29 cellular contexts compared by ENCODE assay signal in genomic region chr10:67834375-67834774, GRCh38.
"Had no signal": no experiment of that assay in that cellular context is flagged by ENCODE, and none has a peak within 500 bp of the region (broad histone marks: within the 10 kb centered on the region; RNA-seq: fewer than 3 reads in every experiment).

No MANE protein-coding gene starts in this region.

- H3K4me1 ChIP-seq: body of pancreas, esophagus squamous epithelium had no signal

- DNase-seq: activated CD4-positive, alpha-beta memory T cell treated with anti-CD3 and anti-CD28 coated beads, Interleukin-2, amount 10 ng/mL, durations not matched to agents 7 days and 5 days; activated CD4-positive, alpha-beta T cell treated with anti-CD3 and anti-CD28 coated beads for 1 hour; activated CD4-positive, alpha-beta T cell treated with anti-CD3 and anti-CD28 coated beads for 48 hours; activated effector memory CD4-positive, alpha-beta T cell treated with anti-CD3 and anti-CD28 coated beads, Interleukin-2, amount 50 U/mL, for 16 hours; activated naive CD4-positive, alpha-beta T cell treated with anti-CD3 and anti-CD28 coated beads for 36 hours; activated naive CD8-positive, alpha-beta T cell treated with anti-CD3 and anti-CD28 coated beads for 36 hours; activated naive CD8-positive, alpha-beta T cell treated with anti-CD3 and anti-CD28 coated beads, Interleukin-2, amount 50 U/mL, for 24 hours; activated T-cell treated with anti-CD3 and anti-CD28 coated beads, Interleukin-2, amount 50 U/mL, for 1 hour; activated T-cell treated with anti-CD3 and anti-CD28 coated beads, Interleukin-2, amount 50 U/mL, for 48 hours; adrenal gland; amygdala; aorta; body of pancreas; caudate nucleus; cortex of kidney; dermis blood vessel endothelial cell; effector CD4-positive, alpha-beta T cell; effector memory CD8-positive, alpha-beta T cell; erythroblast; esophagus squamous epithelium; foreskin melanocyte; heart right ventricle; T-helper 2 cell had no signal

- H3K27ac Mint-ChIP-seq: activated CD4-positive, alpha-beta memory T cell treated with anti-CD3 and anti-CD28 coated beads, Interleukin-2, amount 10 ng/mL, durations not matched to agents 7 days and 5 days; activated naive CD4-positive, alpha-beta T cell treated with anti-CD3 and anti-CD28 coated beads for 36 hours; activated naive CD4-positive, alpha-beta T cell treated with anti-CD3 and anti-CD28 coated beads, Interleukin-2, amount 50 U/mL, for 24 hours; activated naive CD8-positive, alpha-beta T cell treated with anti-CD3 and anti-CD28 coated beads for 36 hours; activated naive CD8-positive, alpha-beta T cell treated with anti-CD3 and anti-CD28 coated beads, Interleukin-2, amount 50 U/mL, for 24 hours; activated T-helper 1 cell treated with anti-CD3 and anti-CD28 coated beads, Interleukin-12 subunit alpha, Interleukin-12 subunit beta, Interleukin-2, Interleukin-4 antibody, amounts not matched to agents 30 ng/mL and 10 ng/mL and 1 ng/mL, durations not matched to agents 14 hours and 24 hours and 36 hours; activated T-helper 2 cell treated with anti-CD3 and anti-CD28 coated beads, Interferon-gamma antibody, Interleukin-2, Interleukin-4, amounts not matched to agents 10 μg/mL and 5 μg/mL and 100 μg/mL, durations not matched to agents 14 hours and 24 hours and 36 hours; effector memory CD8-positive, alpha-beta T cell; WTC11 had no signal

- H3K4me3 Mint-ChIP-seq: activated CD4-positive, alpha-beta memory T cell treated with anti-CD3 and anti-CD28 coated beads, Interleukin-2, amount 10 ng/mL, durations not matched to agents 7 days and 5 days; activated naive CD4-positive, alpha-beta T cell treated with anti-CD3 and anti-CD28 coated beads for 36 hours; activated naive CD4-positive, alpha-beta T cell treated with anti-CD3 and anti-CD28 coated beads, Interleukin-2, amount 50 U/mL, for 24 hours; activated naive CD8-positive, alpha-beta T cell treated with anti-CD3 and anti-CD28 coated beads for 36 hours; activated naive CD8-positive, alpha-beta T cell treated with anti-CD3 and anti-CD28 coated beads, Interleukin-2, amount 50 U/mL, for 24 hours; activated T-helper 1 cell treated with anti-CD3 and anti-CD28 coated beads, Interleukin-12 subunit alpha, Interleukin-12 subunit beta, Interleukin-2, Interleukin-4 antibody, amounts not matched to agents 30 ng/mL and 10 ng/mL and 1 ng/mL, durations not matched to agents 14 hours and 24 hours and 36 hours; effector memory CD8-positive, alpha-beta T cell; WTC11 had no signal

- H3K36me3 Mint-ChIP-seq: activated naive CD4-positive, alpha-beta T cell treated with anti-CD3 and anti-CD28 coated beads, Interleukin-2, amount 50 U/mL, for 24 hours; activated naive CD8-positive, alpha-beta T cell treated with anti-CD3 and anti-CD28 coated beads for 36 hours; WTC11 had no signal

- H3K9me3 Mint-ChIP-seq: activated CD4-positive, alpha-beta memory T cell treated with anti-CD3 and anti-CD28 coated beads, Interleukin-2, amount 10 ng/mL, durations not matched to agents 7 days and 5 days; activated naive CD4-positive, alpha-beta T cell treated with anti-CD3 and anti-CD28 coated beads for 36 hours; activated naive CD4-positive, alpha-beta T cell treated with anti-CD3 and anti-CD28 coated beads, Interleukin-2, amount 50 U/mL, for 24 hours; activated naive CD8-positive, alpha-beta T cell treated with anti-CD3 and anti-CD28 coated beads for 36 hours; activated naive CD8-positive, alpha-beta T cell treated with anti-CD3 and anti-CD28 coated beads, Interleukin-2, amount 50 U/mL, for 24 hours; activated T-helper 1 cell treated with anti-CD3 and anti-CD28 coated beads, Interleukin-12 subunit alpha, Interleukin-12 subunit beta, Interleukin-2, Interleukin-4 antibody, amounts not matched to agents 30 ng/mL and 10 ng/mL and 1 ng/mL, durations not matched to agents 14 hours and 24 hours and 36 hours; activated T-helper 2 cell treated with anti-CD3 and anti-CD28 coated beads, Interferon-gamma antibody, Interleukin-2, Interleukin-4, amounts not matched to agents 10 μg/mL and 5 μg/mL and 100 μg/mL, durations not matched to agents 14 hours and 24 hours and 36 hours; effector memory CD8-positive, alpha-beta T cell; WTC11 had no signal

- H3K27ac ChIP-seq: adrenal gland, esophagus squamous epithelium, gastroesophageal sphincter, heart right ventricle, VCaP had no signal

- H3K27me3 ChIP-seq: adrenal gland, body of pancreas, esophagus squamous epithelium, gastroesophageal sphincter, heart right ventricle had no signal

- H3K27me3 Mint-ChIP-seq: activated CD4-positive, alpha-beta memory T cell treated with anti-CD3 and anti-CD28 coated beads, Interleukin-2, amount 10 ng/mL, durations not matched to agents 7 days and 5 days; activated naive CD4-positive, alpha-beta T cell treated with anti-CD3 and anti-CD28 coated beads, Interleukin-2, amount 50 U/mL, for 24 hours; activated naive CD8-positive, alpha-beta T cell treated with anti-CD3 and anti-CD28 coated beads for 36 hours; activated naive CD8-positive, alpha-beta T cell treated with anti-CD3 and anti-CD28 coated beads, Interleukin-2, amount 50 U/mL, for 24 hours; effector memory CD8-positive, alpha-beta T cell had no signal

- ATAC-seq: activated naive CD8-positive, alpha-beta T cell treated with anti-CD3 and anti-CD28 coated beads, Interleukin-2, amount 50 U/mL, for 24 hours; body of pancreas; effector memory CD8-positive, alpha-beta T cell; gastroesophageal sphincter; heart right ventricle; WTC11 had no signal

- H3K36me3 ChIP-seq: adrenal gland, esophagus squamous epithelium, gastroesophageal sphincter, heart right ventricle had no signal

- H3K9me3 ChIP-seq: adrenal gland, body of pancreas, esophagus squamous epithelium, gastroesophageal sphincter, heart right ventricle had no signal

- H3K4me3 ChIP-seq: adrenal gland, body of pancreas, esophagus squamous epithelium, gastroesophageal sphincter, heart right ventricle had no signal
